In the genomic region with DNA sequence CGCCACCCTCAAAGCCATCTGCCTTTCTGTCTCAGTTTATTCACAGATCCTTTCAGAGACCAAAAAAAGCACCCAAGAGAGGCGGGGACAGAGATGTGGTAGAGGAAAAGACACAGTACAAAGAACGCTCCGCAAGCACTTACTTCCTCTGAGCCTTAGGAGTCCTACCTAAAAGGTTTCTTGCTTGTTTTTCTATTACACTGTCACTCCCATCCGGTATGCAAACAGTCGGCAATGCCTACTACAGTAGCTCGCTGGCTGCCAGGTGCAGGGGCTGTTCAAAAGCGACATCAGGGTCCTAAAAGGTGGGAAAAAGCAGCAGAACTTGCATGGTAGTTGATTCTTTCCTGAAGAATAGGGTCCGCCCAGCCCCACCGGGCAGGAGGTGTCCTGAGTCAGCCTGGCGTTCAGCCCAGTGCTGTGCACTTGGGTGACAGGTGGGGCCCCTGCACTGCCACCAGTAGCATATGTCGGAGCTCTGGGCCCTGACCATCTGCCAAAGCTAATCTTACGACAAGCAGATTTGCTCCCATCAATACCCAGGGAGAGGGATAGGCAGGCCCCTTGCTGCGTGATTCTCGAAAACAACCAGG, we compare ENCODE assay signal across 8 cellular contexts. TPM values are rescaled to one million over a fixed set of nuclear protein-coding genes. Genes with fewer than 3 reads are reported as not detected.
DNase-seq lines count a peak whose midpoint lies in the region; ATAC-seq and TF ChIP-seq lines count a peak whose summit lies in the region.

No MANE protein-coding gene starts in this region.

- intact Hi-C loops in PC-3 (cut with micrococcal nuclease) (loop anchor here (2.0 kb wide), 1 partner anchor 29 kb away; the partner anchor contains the start of gene BRI3), heart right ventricle (cut with DNase I) (no loop called here), sigmoid colon (cut with DNase I) (loop anchor here (5.0 to 10.0 kb wide), 2 partner anchors 144 to 1303 kb away; partner anchors contain the start of genes FAM200A, LMTK2 and ZNF655)

- peaks cover 25% of the 10 kb centered on the region for H3K79me2 ChIP-seq in PC-3 (ENCODE audit: low read length)

- peaks cover 66% of the 10 kb centered on the region for H3K4me1 Mint-ChIP-seq in activated naive CD4-positive, alpha-beta T cell treated with anti-CD3 and anti-CD28 coated beads, Interleukin-2, amount 50 U/mL, for 24 hours

- TF ChIP-seq POLR2A in sigmoid colon (IDR thresholded peaks at IDR 0.05) = no peak

- peak overlapping the region; percentile 99 for H3K4me2 ChIP-seq in PC-3 (ENCODE audit: low read length)

- peaks cover 6% of the 10 kb centered on the region for H3K36me3 Mint-ChIP-seq in activated naive CD4-positive, alpha-beta T cell treated with anti-CD3 and anti-CD28 coated beads, Interleukin-2, amount 50 U/mL, for 24 hours

- H3K9ac ChIP-seq in PC-3 (ENCODE audit: low read length) = peak overlapping the region; percentile 78

- H3K4me3 ChIP-seq in PC-3 (ENCODE audit: low read length) = peak overlapping the region; percentile 99
- peak overlapping the region; percentile 75 to 97 (median 90) for H3K4me3 ChIP-seq in heart right ventricle
- peak overlapping the region; percentile 58 to 88 (median 76) for H3K4me3 ChIP-seq in sigmoid colon

- no peak for TF ChIP-seq EP300 in sigmoid colon (IDR thresholded peaks at IDR 0.05)

- H3K27ac ChIP-seq in PC-3 (ENCODE audit: low read length) (peak overlapping the region; percentile 65), heart right ventricle (peak overlapping the region; percentile 72 to 93 (median 88)), sigmoid colon (peak overlapping the region; percentile 78 to 88 (median 84))

- no peak for TF ChIP-seq CTCF in PC-3 (conservative IDR thresholded peaks at IDR 0.05; ENCODE audit: low read depth, low read length)
- no peak for TF ChIP-seq CTCF in heart right ventricle (IDR thresholded peaks at IDR 0.05)
- no peak for TF ChIP-seq CTCF in sigmoid colon (IDR thresholded peaks at IDR 0.05)

- H3F3A ChIP-seq in PC-3 (ENCODE audit: low read length, unreplicated experiment) = no peaks in the 10 kb centered on the region

- BruUV-seq in PC-3 (replicated peaks; lab: Mats Ljungman, UMichigan) = no TSS peak

- H3K27me3 ChIP-seq in PC-3 (ENCODE audit: low read length) (no peaks in the 10 kb centered on the region), heart right ventricle (no peaks in the 10 kb centered on the region), sigmoid colon (no peaks in the 10 kb centered on the region)

- DNase-seq in A172 (ENCODE audit: low spot score) (peak; percentile 24), PC-3 (no peak), heart right ventricle (no peak), sigmoid colon (no peak), hippocampal formation (lab: John Stamatoyannopoulos, UW) (no peak)

- H3K9me3 ChIP-seq in PC-3 (ENCODE audit: low read length) (no peaks in the 10 kb centered on the region), heart right ventricle (no peaks in the 10 kb centered on the region), sigmoid colon (no peaks in the 10 kb centered on the region)

- peak overlapping the region; percentile 96 for H3K27ac Mint-ChIP-seq in activated naive CD4-positive, alpha-beta T cell treated with anti-CD3 and anti-CD28 coated beads, Interleukin-2, amount 50 U/mL, for 24 hours

- ATAC-seq in GM18861 (IDR thresholded peaks at IDR 0.05; ENCODE audit: unreplicated experiment) (peak; percentile 30), HG03095 (IDR thresholded peaks at IDR 0.05; ENCODE audit: unreplicated experiment) (peak; percentile 32), PC-3 (peak; percentile 44), heart right ventricle (peak; percentile 3 to 60 (median 22))

- H3K36me3 ChIP-seq in PC-3 (ENCODE audit: low read depth, low read length) (no peaks in the 10 kb centered on the region), heart right ventricle (peaks cover 0 to 16% (median 0%) of the 10 kb centered on the region in 9 donors), sigmoid colon (peaks cover 0 to 3% (median 0%) of the 10 kb centered on the region in 4 donors)

- CTCF ChIA-PET in PC-3 (lab: Charles Lee) = no interaction called here

- peak overlapping the region; percentile 96 for H2AFZ ChIP-seq in PC-3 (ENCODE audit: low read length)

- WGBS in heart right ventricle, 2 donors = 14 to 15% methylated on average over 15 of the region's 15 CpGs
- 3 to 7% methylated on average over 15 of the region's 15 CpGs for WGBS in sigmoid colon, 2 donors

- H3K9me3 Mint-ChIP-seq in activated naive CD4-positive, alpha-beta T cell treated with anti-CD3 and anti-CD28 coated beads, Interleukin-2, amount 50 U/mL, for 24 hours = no peaks in the 10 kb centered on the region

- H3K4me1 ChIP-seq in PC-3 (ENCODE audit: insufficient read depth, low read length) (peaks cover 28% of the 10 kb centered on the region), heart right ventricle (peaks cover 4 to 71% (median 52%) of the 10 kb centered on the region in 9 donors), sigmoid colon (peaks cover 0 to 31% (median 23%) of the 10 kb centered on the region in 4 donors)

- no peaks in the 10 kb centered on the region for H4K20me1 ChIP-seq in PC-3 (ENCODE audit: low read length)

- no peaks in the 10 kb centered on the region for H3K27me3 Mint-ChIP-seq in activated naive CD4-positive, alpha-beta T cell treated with anti-CD3 and anti-CD28 coated beads, Interleukin-2, amount 50 U/mL, for 24 hours

- POLR2A ChIA-PET in PC-3 (lab: Charles Lee; ENCODE audit: unreplicated experiment) = no interaction called here

- no peaks in the 10 kb centered on the region for H3K9me2 ChIP-seq in PC-3 (replicated peaks; ENCODE audit: low read length)

- H3K4me3 Mint-ChIP-seq in activated naive CD4-positive, alpha-beta T cell treated with anti-CD3 and anti-CD28 coated beads, Interleukin-2, amount 50 U/mL, for 24 hours = peak overlapping the region; percentile 96

RNA-seq across cellular contexts. Expression of gene TECPR1, which starts 0.7 kb away (rescaled TPM):
- total RNA-seq in A172 (2014; rRNA removed; shearing (Covaris generic)) = 16.7 and 17.4 TPM in 2 replicates
- total RNA-seq in PC-3 (2014; rRNA removed) (9.4 and 11.5 TPM in 2 replicates), heart right ventricle (10 to 100 TPM; 12.8 to 23.8 (median 15.4) TPM), sigmoid colon (10 to 100 TPM in 3 of 4 donors, 1 to 10 TPM in 1; 7.7 to 38.2 (median 18.2) TPM)
- polyA plus RNA-seq in heart right ventricle (10 to 100 TPM; 13.6 to 15.9 TPM), sigmoid colon (10 to 100 TPM; 10.2 to 32.5 (median 12.6) TPM)

RNA-seq across cellular contexts. Expression of gene BRI3, which starts 30.1 kb away (rescaled TPM):
- 107 and 132 TPM in 2 replicates for total RNA-seq in A172 (2014; rRNA removed; shearing (Covaris generic))
- total RNA-seq in PC-3 (2014; rRNA removed) (52.5 and 55.0 TPM in 2 replicates), heart right ventricle (100 to 1,000 TPM; 174 to 267 (median 218) TPM), sigmoid colon (10 to 100 TPM; 44.9 to 61.8 (median 48.4) TPM)
- polyA plus RNA-seq in heart right ventricle (100 to 1,000 TPM; 135 to 206 TPM), sigmoid colon (100 to 1,000 TPM; 150 to 344 (median 339) TPM)

RNA-seq across cellular contexts. Expression of gene BHLHA15, which starts 40.1 kb away (rescaled TPM):
- total RNA-seq in A172 (2014; rRNA removed; shearing (Covaris generic)) = not detected in 2 replicates
- total RNA-seq in PC-3 (2014; rRNA removed) (12.0 and 13.9 TPM in 2 replicates), heart right ventricle (not detected), sigmoid colon (not detected)
- polyA plus RNA-seq in heart right ventricle (under 1 TPM in 1 of 2 donors, not detected in 1; 0.06 TPM), sigmoid colon (1 to 10 TPM in 2 of 3 donors, not detected in 1; 1.2 to 1.4 TPM)

Comparison
In these comparisons a context has a peak if more than half of its experiments do, and no peak if none do; other contexts are left out.
1. intact Hi-C loops: an anchor here in PC-3 (2.0 kb wide) and sigmoid colon (5.0 to 10.0 kb wide); none called in heart right ventricle.